In genomic region chrX:17738002-17738713, GRCh38 we compare ENCODE assay signal across 8 cellular contexts. TPM values are rescaled to one million over a fixed set of nuclear protein-coding genes. Genes with fewer than 3 reads are reported as not detected.
A peak's percentile ranks its signal among the peaks of the same experiment; 100 is the strongest.
DNase-seq lines count a peak whose midpoint lies in the region; ATAC-seq and TF ChIP-seq lines count a peak whose summit lies in the region.

No MANE protein-coding gene starts in this region.

- DNase-seq in A172 (ENCODE audit: low spot score), result peak; percentile 46
- DNase-seq in HFF-Myc (ENCODE audit: extremely low read depth, low read depth), result no peak
- DNase-seq in SK-N-DZ (ENCODE audit: low spot score), result peak; percentile 52
- DNase-seq in astrocyte of the cerebellum (ENCODE audit: low read depth), result no peak
- DNase-seq in skeletal muscle cell (ENCODE audit: low read depth), result no peak
- no peak for DNase-seq in GM20000 (ENCODE audit: low spot score)

- peak overlapping the region; percentile 69 for H3K4me3 ChIP-seq in HFF-Myc (replicated peaks; ENCODE audit: low read depth, low read length)
- peak overlapping the region; percentile 65 for H3K4me3 ChIP-seq in astrocyte of the cerebellum (ENCODE audit: low read depth, low read length)
- peak overlapping the region; percentile 54 for H3K4me3 ChIP-seq in iPS-18c (ENCODE audit: insufficient read depth, low read depth, low read length)
- peak overlapping the region; percentile 71 for H3K4me3 ChIP-seq in skeletal muscle cell (ENCODE audit: low read depth, low read length)

- TF ChIP-seq CTCF in HFF-Myc (IDR thresholded peaks at IDR 0.05; ENCODE audit: low read depth, low read length, missing control alignments) (no peak), astrocyte of the cerebellum (IDR thresholded peaks at IDR 0.05; ENCODE audit: low read depth, low read length, missing control alignments) (no peak), GM20000 (IDR thresholded peaks at IDR 0.05; ENCODE audit: extremely low read depth, missing control alignments) (no peak)

- in situ Hi-C loops in astrocyte of the cerebellum (cut with HindIII; ENCODE audit: low sequenced_read_pairs), result no loop called here

- no peak for ATAC-seq in GM21381 (IDR thresholded peaks at IDR 0.05; ENCODE audit: unreplicated experiment)

- H3K9me3 ChIP-seq in iPS-18c (ENCODE audit: control insufficient read depth, insufficient read depth, low read length), result no peaks in the 10 kb centered on the region

RNA-seq across cellular contexts. Expression of gene SCML1, which starts 0.9 kb away (rescaled TPM):
- total RNA-seq in A172 (2014; rRNA removed; shearing (Covaris generic)), result 24.9 and 26.4 TPM in 2 replicates
- 45.5 and 49.0 TPM in 2 replicates for polyA plus RNA-seq in SK-N-DZ (2014; cell fraction: cytosol; rRNA removed)
- 94.9 and 118 TPM in 2 replicates for polyA plus RNA-seq in SK-N-DZ (2014; cell fraction: nucleus; rRNA removed)

Comparison
In these comparisons a context has a peak if more than half of its experiments do, and no peak if none do; other contexts are left out.
1. DNase-seq: peak in A172 (single experiment) and SK-N-DZ (single experiment); none in HFF-Myc (single experiment), astrocyte of the cerebellum (single experiment), skeletal muscle cell (single experiment) and GM20000 (single experiment).
2. Peak in every context shown above with its lines, with median percentiles within 50 percentile points of each other: H3K4me3 ChIP-seq.